ENCODE assay signal across 8 cellular contexts in the genomic region with DNA sequence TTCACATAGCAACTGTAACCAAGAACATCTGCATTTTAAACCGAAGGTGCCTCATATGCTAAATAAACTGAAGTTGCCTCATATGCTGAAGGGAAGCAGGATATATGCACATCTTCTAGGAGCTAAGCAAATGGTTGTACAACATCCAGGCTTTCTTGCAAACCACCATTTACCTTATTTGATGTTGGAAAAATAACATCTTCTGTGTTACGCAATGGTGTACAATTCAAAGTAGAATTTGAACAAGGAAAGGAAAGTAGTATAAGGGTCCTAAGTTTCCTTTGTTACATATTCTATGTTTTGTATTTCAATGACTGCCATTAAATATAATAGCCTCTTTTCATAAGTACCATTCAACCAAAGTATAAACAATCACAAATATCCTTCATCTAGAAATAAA.
"Had no signal": no experiment of that assay in that cellular context is flagged by ENCODE, and none has a peak within 500 bp of the region (broad histone marks: within the 10 kb centered on the region; RNA-seq: fewer than 3 reads in every experiment).

No MANE protein-coding gene starts in this region.

- H3K27ac ChIP-seq: KMS-11 had no signal

- H3K4me2 ChIP-seq: GM23338, KMS-11 had no signal

- H3K9ac ChIP-seq: KMS-11 had no signal

- H2AFZ ChIP-seq: GM23338 had no signal

- ATAC-seq: GM23338, HCT116 had no signal

- H3K4me3 ChIP-seq: GM23338, HAP-1 had no signal

- FAIRE-seq: HTR-8/SVneo had no signal

- DNase-seq: H7, HFFc6, KBM-7 had no signal

- H3K9me3 ChIP-seq: HAP-1 had no signal

- H3K36me3 ChIP-seq: HAP-1 had no signal
